In the genomic region with DNA sequence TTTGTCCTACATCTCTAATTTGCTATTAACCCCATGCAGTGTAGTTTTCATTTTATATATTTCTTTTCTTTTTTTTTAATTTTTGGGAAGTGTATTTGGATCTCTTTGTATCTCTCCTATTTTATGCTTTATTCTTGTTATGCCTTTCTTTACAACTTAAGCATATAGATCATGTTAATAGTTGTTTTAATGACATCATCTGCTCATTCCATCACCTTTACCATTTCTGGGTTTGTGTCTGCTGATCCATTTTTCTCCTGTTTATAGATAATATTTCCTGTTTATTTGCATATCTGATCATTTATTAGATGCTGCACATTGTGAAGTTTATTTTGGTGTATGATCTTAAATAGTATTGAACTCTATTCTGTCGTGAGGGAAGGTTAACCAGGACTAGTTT, we compare ENCODE assay signal across 26 cellular contexts. TPM values are rescaled to one million over a fixed set of nuclear protein-coding genes. Genes with fewer than 3 reads are reported as not detected.
"Had no signal": no experiment of that assay in that cellular context is flagged by ENCODE, and none has a peak within 500 bp of the region (broad histone marks: within the 10 kb centered on the region; RNA-seq: fewer than 3 reads in every experiment).

No MANE protein-coding gene starts in this region.

- H3K27me3 ChIP-seq: MG63, Peyer's patch, SJCRH30 had no signal

- FAIRE-seq: HTR-8/SVneo had no signal

- H3K27ac ChIP-seq: HL-60, Peyer's patch, SJCRH30 had no signal

- H3K4me3 ChIP-seq: MG63, Peyer's patch, SJCRH30 had no signal

- ATAC-seq: PC-3, Right ventricle myocardium inferior, SK-N-SH treated with all-trans-retinoic acid at 6 μM for 48 hours had no signal

- H3K36me3 ChIP-seq: MG63 had no signal

- DNase-seq: Karpas-422, KG1, MG63, NCI-H1092, NCI-H1105 treated with DMSO at 0.1 percent for 48 hours, NCI-H1417 treated with DMSO at 0.1 percent for 48 hours, NCI-H146, NCI-H1694 treated with DMSO at 0.1 percent for 48 hours, NCI-H1930, NCI-H2081, NCI-H2107, NCI-H2227 treated with DMSO at 0.1 percent for 48 hours, NCI-H524, NCI-H526 treated with DMSO at 0.1 percent for 48 hours, NCI-H748 treated with DMSO at 0.1 percent for 48 hours, PC-3, Peyer's patch, SHP77 treated with DMSO at 0.1 percent for 48 hours, SJCRH30 had no signal

- H3K4me1 ChIP-seq: Peyer's patch, SJCRH30 had no signal

- H3K9me3 ChIP-seq: MG63, Peyer's patch had no signal

RNA-seq across cellular contexts. Expression of a gene that starts 31.5 kb away (rescaled TPM):
- total RNA-seq: NCI-H460, OCI-LY7, PC-3, Peyer's patch, Right ventricle myocardium inferior, RPMI7951, SJCRH30 had no signal
